ENCODE assay signal across 30 cellular contexts in the genomic region with DNA sequence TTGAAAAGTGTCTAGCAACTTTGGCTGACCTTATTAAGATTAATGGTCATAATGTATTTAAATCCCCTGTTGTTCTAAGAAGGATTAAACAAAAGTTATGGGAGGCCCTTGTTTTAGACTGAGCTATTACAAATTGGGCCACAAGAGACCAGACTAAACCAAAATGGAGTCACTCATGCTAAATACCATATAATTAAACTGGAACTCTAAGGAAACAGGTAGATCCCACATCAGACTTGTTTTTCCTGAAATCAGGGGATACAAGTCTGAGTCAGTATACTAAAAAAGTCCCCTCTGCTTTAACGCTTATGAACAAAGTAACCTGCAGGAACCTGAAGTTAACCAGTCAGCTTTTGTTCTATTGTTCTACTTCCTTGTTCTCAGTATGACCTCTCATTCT.
"Had no signal": no experiment of that assay in that cellular context is flagged by ENCODE, and none has a peak within 500 bp of the region (broad histone marks: within the 10 kb centered on the region; RNA-seq: fewer than 3 reads in every experiment).

No MANE protein-coding gene starts in this region.

- DNase-seq: activated CD4-positive, alpha-beta memory T cell treated with anti-CD3 and anti-CD28 coated beads, Interleukin-2, amount 10 ng/mL, durations not matched to agents 7 days and 5 days; activated CD4-positive, alpha-beta T cell treated with anti-CD3 and anti-CD28 coated beads for 4 hours; activated CD4-positive, alpha-beta T cell treated with anti-CD3 and anti-CD28 coated beads, Interleukin-2, amount 10 ng/mL, durations not matched to agents 7 days and 5 days; activated CD4-positive, alpha-beta T cell treated with anti-CD3 and anti-CD28 coated beads, Interleukin-2, amount 50 U/mL, for 4 hours; activated CD4-positive, CD25-positive, alpha-beta regulatory T cell; activated CD4-positive, CD25-positive, alpha-beta regulatory T cell treated with anti-CD3 and anti-CD28 coated beads, Interleukin-2, amount 50 U/mL, for 72 hours; activated CD8-positive, alpha-beta memory T cell treated with anti-CD3 and anti-CD28 coated beads, Interleukin-2, amount 50 U/mL, for 48 hours; activated effector memory CD4-positive, alpha-beta T cell treated with Interleukin-2 at 50 U/mL for 16 hours; activated gamma-delta T cell treated with Interleukin-2 at 50 U/mL for 16 hours; activated naive CD4-positive, alpha-beta T cell treated with anti-CD3 and anti-CD28 coated beads, Interleukin-2, amount 50 U/mL, for 16 hours; activated naive CD4-positive, alpha-beta T cell treated with Interleukin-2 at 50 U/mL for 16 hours; activated T-cell treated with anti-CD3 and anti-CD28 coated beads for 4 hours; activated T-cell treated with anti-CD3 and anti-CD28 coated beads, Interleukin-2, amount 50 U/mL, for 24 hours; amniotic stem cell; anterior cingulate cortex; brain microvascular endothelial cell; dorsolateral prefrontal cortex; effector memory CD4-positive, alpha-beta T cell; endodermal cell; foreskin fibroblast; head of caudate nucleus; T-helper 1 cell; T-helper 17 cell; T1000; WERI-Rb-1 had no signal

- H3K36me3 ChIP-seq: brain microvascular endothelial cell, WERI-Rb-1 had no signal

- H3K4me3 ChIP-seq: coronary artery, dorsolateral prefrontal cortex had no signal

- H3K27ac ChIP-seq: brain microvascular endothelial cell, coronary artery, dorsolateral prefrontal cortex, WERI-Rb-1 had no signal

- ATAC-seq: activated T-helper 17 cell treated with anti-CD3 and anti-CD28 coated beads, Interleukin-2, amount 50 U/mL, for 72 hours; T-helper 17 cell had no signal

- H3K27me3 ChIP-seq: brain microvascular endothelial cell, dorsolateral prefrontal cortex had no signal

- FAIRE-seq: astrocyte, bronchial epithelial cell, frontal cortex had no signal
